ENCODE assay signal across 19 cellular contexts in genomic region chr2:188773075-188773474, GRCh38.
DNase-seq lines count a peak whose midpoint lies in the region; ATAC-seq and TF ChIP-seq lines count a peak whose summit lies in the region.
"Had no signal": no experiment of that assay in that cellular context is flagged by ENCODE, and none has a peak within 500 bp of the region (broad histone marks: within the 10 kb centered on the region; RNA-seq: fewer than 3 reads in every experiment).

No MANE protein-coding gene starts in this region.

- DNase-seq in ELR (ENCODE audit: low read depth) (peak; percentile 52), NCI-H146 (lab: John Stamatoyannopoulos, UW) (peak; percentile 87), SHP77 (lab: John Stamatoyannopoulos, UW) (peak; percentile 27 to 36), fibroblast of the aortic adventitia (ENCODE audit: low read depth) (peak; percentile 49), DMS114 treated with DMSO at 0.1 percent for 48 hours (lab: John Stamatoyannopoulos, UW; ENCODE audit: unreplicated experiment) (no peak), cerebellar cortex (ENCODE audit: low spot score) (no peak), activated T-cell treated with anti-CD3 and anti-CD28 coated beads for 4 hours (no peak)
- DNase-seq: dermis blood vessel endothelial cell; DMS79 treated with DMSO at 0.1 percent for 48 hours; NCI-H774; occipital lobe; small intestine; stimulated activated naive B cell treated with anti-CD40 and anti-IgM and Interleukin-4, amounts not matched to agents 10 μg/mL and 1 μg/mL and 100 μg/mL, for 72 hours; T-helper 1 cell; transverse colon had no signal

- H3K4me3 Mint-ChIP-seq in activated T-helper 17 cell treated with anti-CD3 and anti-CD28 coated beads, Interleukin-2, amount 50 U/mL, for 72 hours = no peak overlapping the region
- H3K4me3 Mint-ChIP-seq: stimulated activated naive B cell treated with anti-CD40 and anti-IgM and Interleukin-4, amounts not matched to agents 10 μg/mL and 1 μg/mL and 100 μg/mL, for 72 hours; WTC11 had no signal

- no peaks in the 10 kb centered on the region for H3K27me3 Mint-ChIP-seq in activated T-helper 17 cell treated with anti-CD3 and anti-CD28 coated beads, Interleukin-2, amount 50 U/mL, for 72 hours
- H3K27me3 Mint-ChIP-seq: stimulated activated naive B cell treated with anti-CD40 and anti-IgM and Interleukin-4, amounts not matched to agents 10 μg/mL and 1 μg/mL and 100 μg/mL, for 72 hours had no signal

- H3K9me3 Mint-ChIP-seq in activated T-helper 17 cell treated with anti-CD3 and anti-CD28 coated beads, Interleukin-2, amount 50 U/mL, for 72 hours = peaks cover 3% of the 10 kb centered on the region
- H3K9me3 Mint-ChIP-seq: WTC11 had no signal

- no peaks in the 10 kb centered on the region for H3K36me3 Mint-ChIP-seq in activated T-helper 17 cell treated with anti-CD3 and anti-CD28 coated beads, Interleukin-2, amount 50 U/mL, for 72 hours (ENCODE audit: low read depth)
- H3K36me3 Mint-ChIP-seq: stimulated activated naive B cell treated with anti-CD40 and anti-IgM and Interleukin-4, amounts not matched to agents 10 μg/mL and 1 μg/mL and 100 μg/mL, for 72 hours; WTC11 had no signal

- H3K27ac Mint-ChIP-seq in activated T-helper 17 cell treated with anti-CD3 and anti-CD28 coated beads, Interleukin-2, amount 50 U/mL, for 72 hours = no peak overlapping the region
- H3K27ac Mint-ChIP-seq: stimulated activated naive B cell treated with anti-CD40 and anti-IgM and Interleukin-4, amounts not matched to agents 10 μg/mL and 1 μg/mL and 100 μg/mL, for 72 hours; WTC11 had no signal

- H3K4me1 Mint-ChIP-seq in activated T-helper 17 cell treated with anti-CD3 and anti-CD28 coated beads, Interleukin-2, amount 50 U/mL, for 72 hours = no peaks in the 10 kb centered on the region
- H3K4me1 Mint-ChIP-seq: stimulated activated naive B cell treated with anti-CD40 and anti-IgM and Interleukin-4, amounts not matched to agents 10 μg/mL and 1 μg/mL and 100 μg/mL, for 72 hours; WTC11 had no signal

- ATAC-seq in activated T-helper 17 cell treated with anti-CD3 and anti-CD28 coated beads, Interleukin-2, amount 50 U/mL, for 72 hours (replicated peaks) = no peak
- ATAC-seq: stimulated activated naive B cell treated with anti-CD40 and anti-IgM and Interleukin-4, amounts not matched to agents 10 μg/mL and 1 μg/mL and 100 μg/mL, for 72 hours; WTC11 had no signal

- H3K4me3 ChIP-seq in fibroblast of the aortic adventitia (ENCODE audit: low read depth, low read length) = no peak overlapping the region
- H3K4me3 ChIP-seq: ascending aorta, BLaER1, transverse colon had no signal

- TF ChIP-seq CTCF in fibroblast of the aortic adventitia (IDR thresholded peaks at IDR 0.05; ENCODE audit: insufficient read depth, low read length) = no peak

Comparison
In these comparisons a context has a peak if more than half of its experiments do, and no peak if none do; other contexts are left out.
1. DNase-seq: peak in ELR (single experiment), NCI-H146 (single experiment), SHP77 (2 of 2) and fibroblast of the aortic adventitia (single experiment); none in DMS114 treated with DMSO at 0.1 percent for 48 hours (single experiment), cerebellar cortex (single experiment) and activated T-cell treated with anti-CD3 and anti-CD28 coated beads for 4 hours (single experiment).